ENCODE assay signal across 8 cellular contexts in genomic region chr15:88649286-88649733, GRCh38. TPM values are rescaled to one million over a fixed set of nuclear protein-coding genes. Genes with fewer than 3 reads are reported as not detected.
A peak's percentile ranks its signal among the peaks of the same experiment; 100 is the strongest.
DNase-seq lines count a peak whose midpoint lies in the region; ATAC-seq and TF ChIP-seq lines count a peak whose summit lies in the region.

No MANE protein-coding gene starts in this region.

- DNase-seq in activated T-cell treated with anti-CD3 and anti-CD28 coated beads for 24 hours (ENCODE audit: low read depth): peak; percentile 70
- peak; percentile 67 for DNase-seq in epithelial cell of proximal tubule (ENCODE audit: low read depth)
- DNase-seq in neural progenitor cell (ENCODE audit: low spot score): no peak
- no peak for DNase-seq in thyroid gland
- DNase-seq in GOT3 (lab: John Stamatoyannopoulos, UW): no peak
- no peak for DNase-seq in NCI-H146 treated with DMSO at 0.1 percent for 48 hours (lab: John Stamatoyannopoulos, UW; ENCODE audit: unreplicated experiment)

- no peak for TF ChIP-seq POLR2A in thyroid gland (IDR thresholded peaks at IDR 0.05)

- no peaks in the 10 kb centered on the region for H3K79me2 ChIP-seq in neural progenitor cell (ENCODE audit: low read depth)

- intact Hi-C loops in thyroid gland (cut with DNase I): no loop called here

- H3K27ac Mint-ChIP-seq in neural progenitor cell: peak overlapping the region; percentile 24

- H3K4me1 ChIP-seq in neural progenitor cell (no peaks in the 10 kb centered on the region), thyroid gland (peaks cover 17 to 31% of the 10 kb centered on the region in 2 donors)

- H3K4me3 ChIP-seq in epithelial cell of proximal tubule (ENCODE audit: low read depth, low read length) (no peak overlapping the region), neural progenitor cell (no peak overlapping the region), thyroid gland (replicated peaks in 1 of 3) (no peak overlapping the region)

- H3K4me3 Mint-ChIP-seq in neural progenitor cell: no peak overlapping the region

- H3K36me3 ChIP-seq in neural progenitor cell: no peaks in the 10 kb centered on the region
- no peaks in the 10 kb centered on the region for H3K36me3 ChIP-seq in thyroid gland

- H3K27me3 ChIP-seq in neural progenitor cell (no peaks in the 10 kb centered on the region), thyroid gland (no peaks in the 10 kb centered on the region)

- H3K36me3 Mint-ChIP-seq in neural progenitor cell: no peaks in the 10 kb centered on the region

- H3K27ac ChIP-seq in neural progenitor cell (no peak overlapping the region), thyroid gland (peak overlapping the region in 2 of 3 donors; percentile 13 to 57)

- ATAC-seq in GM19351 (IDR thresholded peaks at IDR 0.05; ENCODE audit: unreplicated experiment) (peak; percentile 84), HG03565 (IDR thresholded peaks at IDR 0.05; ENCODE audit: unreplicated experiment) (peak; percentile 63)

- 68 to 72% methylated on average over 12 of the region's 12 CpGs for WGBS in thyroid gland, 2 donors

- H3K9ac ChIP-seq in neural progenitor cell: no peak overlapping the region

- H3F3A ChIP-seq in neural progenitor cell (ENCODE audit: low read depth): peaks cover 3% of the 10 kb centered on the region

- peaks cover 8% of the 10 kb centered on the region for H3K27me3 Mint-ChIP-seq in neural progenitor cell (ENCODE audit: insufficient read depth, low read depth)

- H3K9me3 ChIP-seq in neural progenitor cell (ENCODE audit: low read depth) (no peaks in the 10 kb centered on the region), thyroid gland (no peaks in the 10 kb centered on the region)

- no peaks in the 10 kb centered on the region for H4K20me1 ChIP-seq in neural progenitor cell (ENCODE audit: low read depth)

- TF ChIP-seq CTCF in epithelial cell of proximal tubule (conservative IDR thresholded peaks at IDR 0.05; ENCODE audit: low read depth, low read length) (no peak), neural progenitor cell (IDR thresholded peaks at IDR 0.05) (no peak), thyroid gland (IDR thresholded peaks at IDR 0.05) (no peak)

- peaks cover 20% of the 10 kb centered on the region for H3K4me1 Mint-ChIP-seq in neural progenitor cell

- no peak overlapping the region for H2AFZ ChIP-seq in neural progenitor cell (replicated peaks)

- H3K9me3 Mint-ChIP-seq in neural progenitor cell: no peaks in the 10 kb centered on the region

- no peak overlapping the region for H3K4me2 ChIP-seq in neural progenitor cell

RNA-seq across cellular contexts. Expression of gene ISG20, which starts 10.5 kb away (rescaled TPM):
- total RNA-seq in epithelial cell of proximal tubule: 7.6 and 17.3 TPM in 2 replicates
- 0.56 and 0.65 TPM in 2 replicates for total RNA-seq in neural progenitor cell (ENCODE audit: low replicate concordance)
- 10 to 100 TPM; 14.3 to 47.8 (median 35.1) TPM for total RNA-seq in thyroid gland

RNA-seq across cellular contexts. Expression of gene AEN, which starts 28.2 kb away (rescaled TPM):
- 58.8 and 61.9 TPM in 2 replicates for total RNA-seq in epithelial cell of proximal tubule
- total RNA-seq in neural progenitor cell (ENCODE audit: low replicate concordance): 35.0 and 60.9 TPM in 2 replicates
- 10 to 100 TPM; 21.6 to 32.8 (median 27.3) TPM for total RNA-seq in thyroid gland

Comparison
In these comparisons a context has a peak if more than half of its experiments do, and no peak if none do; other contexts are left out.
1. DNase-seq: peak in activated T-cell treated with anti-CD3 and anti-CD28 coated beads for 24 hours (single experiment) and epithelial cell of proximal tubule (single experiment); none in neural progenitor cell (single experiment), thyroid gland (0 of 2), GOT3 (single experiment) and NCI-H146 treated with DMSO at 0.1 percent for 48 hours (single experiment).